In the genomic region with DNA sequence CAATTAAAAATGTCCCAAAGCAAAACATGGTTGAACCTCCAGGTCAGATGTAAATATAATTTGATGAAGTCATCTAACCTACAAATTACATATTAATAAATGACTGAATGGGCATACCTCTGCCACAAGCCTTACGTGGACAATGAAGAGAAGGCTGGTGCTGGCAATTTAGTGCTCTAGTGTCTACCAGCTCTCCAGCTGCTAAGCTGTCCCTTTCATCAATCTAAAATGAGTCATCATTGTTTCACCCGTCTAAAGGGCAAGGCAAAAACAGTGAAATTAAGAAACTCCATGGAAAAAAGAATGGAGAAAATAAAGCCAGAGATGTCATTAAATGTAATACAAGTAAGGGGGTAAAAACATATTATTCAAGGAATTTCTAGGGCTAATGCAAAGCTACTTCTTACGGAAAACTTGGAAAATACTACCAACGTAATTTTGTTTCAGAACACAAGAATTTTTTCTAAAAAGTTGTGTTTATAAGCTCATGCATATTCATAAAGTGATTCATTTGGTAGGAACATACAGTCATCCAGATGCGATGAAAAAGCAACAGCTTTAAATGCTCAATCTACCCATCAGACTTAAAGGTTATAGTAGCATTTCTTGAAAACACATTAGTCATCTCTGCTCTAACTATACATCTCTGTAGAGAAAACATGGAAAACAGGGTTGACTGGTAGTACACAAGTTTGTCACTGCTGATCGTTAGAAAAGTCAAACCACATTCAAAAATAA, we compare ENCODE assay signal across 8 cellular contexts.
DNase-seq lines count a peak whose midpoint lies in the region; ATAC-seq and TF ChIP-seq lines count a peak whose summit lies in the region.

No MANE protein-coding gene starts in this region.

- H3K4me3 Mint-ChIP-seq in stimulated activated effector memory CD8-positive, alpha-beta T cell treated with anti-CD3 and anti-CD28 coated beads, Interleukin-12 subunit alpha, Interleukin-12 subunit beta, amount 100 ng/mL, for 72 hours: peak overlapping the region; percentile 54
- no peak overlapping the region for H3K4me3 Mint-ChIP-seq in WTC11

- TF ChIP-seq CTCF in RWPE2 (IDR thresholded peaks at IDR 0.05; ENCODE audit: poor library complexity, severe bottlenecking) (no peak), WTC11 (IDR thresholded peaks at IDR 0.05) (no peak), uterus (IDR thresholded peaks at IDR 0.05) (no peak)

- no peak overlapping the region for H3K27ac ChIP-seq in RWPE2 (ENCODE audit: poor library complexity, severe bottlenecking)
- H3K27ac ChIP-seq in uterus: no peak overlapping the region

- no peak for TF ChIP-seq POLR2A in uterus (IDR thresholded peaks at IDR 0.05)

- intact Hi-C loops in uterus (cut with DNase I; ENCODE audit: low total_unique reads): no loop called here

- H3K27me3 ChIP-seq in RWPE2 (ENCODE audit: insufficient read depth, poor library complexity, severe bottlenecking) (no peaks in the 10 kb centered on the region), uterus (no peaks in the 10 kb centered on the region)

- ATAC-seq in activated CD4-positive, CD25-positive, alpha-beta regulatory T cell treated with anti-CD3 and anti-CD28 coated beads, Interleukin-2, amount 50 U/mL, for 24 hours: peak; percentile 85 to 86
- peak; percentile 88 for ATAC-seq in RWPE2 (ENCODE audit: low read depth)
- ATAC-seq in esophagus mucosa: peak; percentile 92
- peak; percentile 91 for ATAC-seq in stimulated activated effector memory CD8-positive, alpha-beta T cell treated with anti-CD3 and anti-CD28 coated beads, Interleukin-12 subunit alpha, Interleukin-12 subunit beta, amount 100 ng/mL, for 72 hours
- no peak for ATAC-seq in HG03097 (IDR thresholded peaks at IDR 0.05; ENCODE audit: low FRiP score, unreplicated experiment)
- ATAC-seq in WTC11: no peak

- peak overlapping the region; percentile 93 for H3K27ac Mint-ChIP-seq in stimulated activated effector memory CD8-positive, alpha-beta T cell treated with anti-CD3 and anti-CD28 coated beads, Interleukin-12 subunit alpha, Interleukin-12 subunit beta, amount 100 ng/mL, for 72 hours
- H3K27ac Mint-ChIP-seq in WTC11: no peak overlapping the region

- H3K9me3 Mint-ChIP-seq in stimulated activated effector memory CD8-positive, alpha-beta T cell treated with anti-CD3 and anti-CD28 coated beads, Interleukin-12 subunit alpha, Interleukin-12 subunit beta, amount 100 ng/mL, for 72 hours: no peaks in the 10 kb centered on the region
- H3K9me3 Mint-ChIP-seq in WTC11: no peaks in the 10 kb centered on the region

- peaks cover 4% of the 10 kb centered on the region for H3K36me3 Mint-ChIP-seq in stimulated activated effector memory CD8-positive, alpha-beta T cell treated with anti-CD3 and anti-CD28 coated beads, Interleukin-12 subunit alpha, Interleukin-12 subunit beta, amount 100 ng/mL, for 72 hours
- H3K36me3 Mint-ChIP-seq in WTC11: no peaks in the 10 kb centered on the region

- H3K27me3 Mint-ChIP-seq in WTC11 (ENCODE audit: low read depth): no peaks in the 10 kb centered on the region

- POLR2A ChIA-PET in WTC11 (lab: Charles Lee): no interaction called here

- H3K9me3 ChIP-seq in RWPE2 (ENCODE audit: severe bottlenecking) (no peaks in the 10 kb centered on the region), uterus (no peaks in the 10 kb centered on the region)

- H3K4me1 Mint-ChIP-seq in stimulated activated effector memory CD8-positive, alpha-beta T cell treated with anti-CD3 and anti-CD28 coated beads, Interleukin-12 subunit alpha, Interleukin-12 subunit beta, amount 100 ng/mL, for 72 hours: peaks cover 61% of the 10 kb centered on the region
- no peaks in the 10 kb centered on the region for H3K4me1 Mint-ChIP-seq in WTC11

- CTCF ChIA-PET in WTC11 (lab: Charles Lee): no interaction called here

- H3K4me3 ChIP-seq in RWPE2 (ENCODE audit: severe bottlenecking): no peak overlapping the region
- H3K4me3 ChIP-seq in uterus: no peak overlapping the region

- H3K36me3 ChIP-seq in RWPE2 (ENCODE audit: low read depth): no peaks in the 10 kb centered on the region
- H3K36me3 ChIP-seq in uterus: no peaks in the 10 kb centered on the region

- no peak for DNase-seq in activated CD4-positive, CD25-positive, alpha-beta regulatory T cell treated with anti-CD3 and anti-CD28 coated beads, Interleukin-2, amount 50 U/mL, for 72 hours
- DNase-seq in RWPE2 (ENCODE audit: low spot score): no peak
- no peak for DNase-seq in stimulated activated effector memory CD8-positive, alpha-beta T cell treated with anti-CD3 and anti-CD28 coated beads, Interleukin-12 subunit alpha, Interleukin-12 subunit beta, amount 100 ng/mL, for 72 hours (ENCODE audit: low spot score in 2 of 2)
- DNase-seq in WTC11 (ENCODE audit: low spot score): no peak
- no peak for DNase-seq in uterus

- peaks cover 10% of the 10 kb centered on the region for H3K4me1 ChIP-seq in RWPE2 (ENCODE audit: insufficient read depth, poor library complexity, severe bottlenecking)
- no peaks in the 10 kb centered on the region for H3K4me1 ChIP-seq in uterus

TF ChIP-seq in WTC11, 78 proteins besides CTCF, POLR2A, EP300 and RAD21 (continues in another document):
- TF ChIP-seq, protein P1, sequence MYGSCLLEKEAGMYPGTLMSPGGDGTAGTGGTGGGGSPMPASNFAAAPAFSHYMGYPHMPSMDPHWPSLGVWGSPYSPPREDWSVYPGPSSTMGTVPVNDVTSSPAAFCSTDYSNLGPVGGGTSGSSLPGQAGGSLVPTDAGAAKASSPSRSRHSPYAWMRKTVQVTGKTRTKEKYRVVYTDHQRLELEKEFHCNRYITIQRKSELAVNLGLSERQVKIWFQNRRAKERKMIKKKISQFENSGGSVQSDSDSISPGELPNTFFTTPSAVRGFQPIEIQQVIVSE (CRISPR knock-in tag; IDR thresholded peaks at IDR 0.05; ENCODE audit: borderline replicate concordance): no peak
- TF ChIP-seq ZNF121 (CRISPR knock-in tag; IDR thresholded peaks at IDR 0.05) (no peak), IRF2 (CRISPR knock-in tag; IDR thresholded peaks at IDR 0.05; ENCODE audit: borderline replicate concordance, low read depth) (no peak), JAZF1 (CRISPR knock-in tag; IDR thresholded peaks at IDR 0.05) (no peak)
- TF ChIP-seq, protein P2, sequence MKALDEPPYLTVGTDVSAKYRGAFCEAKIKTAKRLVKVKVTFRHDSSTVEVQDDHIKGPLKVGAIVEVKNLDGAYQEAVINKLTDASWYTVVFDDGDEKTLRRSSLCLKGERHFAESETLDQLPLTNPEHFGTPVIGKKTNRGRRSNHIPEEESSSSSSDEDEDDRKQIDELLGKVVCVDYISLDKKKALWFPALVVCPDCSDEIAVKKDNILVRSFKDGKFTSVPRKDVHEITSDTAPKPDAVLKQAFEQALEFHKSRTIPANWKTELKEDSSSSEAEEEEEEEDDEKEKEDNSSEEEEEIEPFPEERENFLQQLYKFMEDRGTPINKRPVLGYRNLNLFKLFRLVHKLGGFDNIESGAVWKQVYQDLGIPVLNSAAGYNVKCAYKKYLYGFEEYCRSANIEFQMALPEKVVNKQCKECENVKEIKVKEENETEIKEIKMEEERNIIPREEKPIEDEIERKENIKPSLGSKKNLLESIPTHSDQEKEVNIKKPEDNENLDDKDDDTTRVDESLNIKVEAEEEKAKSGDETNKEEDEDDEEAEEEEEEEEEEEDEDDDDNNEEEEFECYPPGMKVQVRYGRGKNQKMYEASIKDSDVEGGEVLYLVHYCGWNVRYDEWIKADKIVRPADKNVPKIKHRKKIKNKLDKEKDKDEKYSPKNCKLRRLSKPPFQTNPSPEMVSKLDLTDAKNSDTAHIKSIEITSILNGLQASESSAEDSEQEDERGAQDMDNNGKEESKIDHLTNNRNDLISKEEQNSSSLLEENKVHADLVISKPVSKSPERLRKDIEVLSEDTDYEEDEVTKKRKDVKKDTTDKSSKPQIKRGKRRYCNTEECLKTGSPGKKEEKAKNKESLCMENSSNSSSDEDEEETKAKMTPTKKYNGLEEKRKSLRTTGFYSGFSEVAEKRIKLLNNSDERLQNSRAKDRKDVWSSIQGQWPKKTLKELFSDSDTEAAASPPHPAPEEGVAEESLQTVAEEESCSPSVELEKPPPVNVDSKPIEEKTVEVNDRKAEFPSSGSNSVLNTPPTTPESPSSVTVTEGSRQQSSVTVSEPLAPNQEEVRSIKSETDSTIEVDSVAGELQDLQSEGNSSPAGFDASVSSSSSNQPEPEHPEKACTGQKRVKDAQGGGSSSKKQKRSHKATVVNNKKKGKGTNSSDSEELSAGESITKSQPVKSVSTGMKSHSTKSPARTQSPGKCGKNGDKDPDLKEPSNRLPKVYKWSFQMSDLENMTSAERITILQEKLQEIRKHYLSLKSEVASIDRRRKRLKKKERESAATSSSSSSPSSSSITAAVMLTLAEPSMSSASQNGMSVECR (CRISPR knock-in tag; IDR thresholded peaks at IDR 0.05; ENCODE audit: borderline replicate concordance): no peak
- TF ChIP-seq, protein P3, sequence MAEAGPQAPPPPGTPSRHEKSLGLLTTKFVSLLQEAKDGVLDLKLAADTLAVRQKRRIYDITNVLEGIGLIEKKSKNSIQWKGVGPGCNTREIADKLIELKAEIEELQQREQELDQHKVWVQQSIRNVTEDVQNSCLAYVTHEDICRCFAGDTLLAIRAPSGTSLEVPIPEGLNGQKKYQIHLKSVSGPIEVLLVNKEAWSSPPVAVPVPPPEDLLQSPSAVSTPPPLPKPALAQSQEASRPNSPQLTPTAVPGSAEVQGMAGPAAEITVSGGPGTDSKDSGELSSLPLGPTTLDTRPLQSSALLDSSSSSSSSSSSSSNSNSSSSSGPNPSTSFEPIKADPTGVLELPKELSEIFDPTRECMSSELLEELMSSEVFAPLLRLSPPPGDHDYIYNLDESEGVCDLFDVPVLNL (CRISPR knock-in tag; IDR thresholded peaks at IDR 0.05; ENCODE audit: borderline replicate concordance, low read depth): no peak
- TF ChIP-seq, protein P4, sequence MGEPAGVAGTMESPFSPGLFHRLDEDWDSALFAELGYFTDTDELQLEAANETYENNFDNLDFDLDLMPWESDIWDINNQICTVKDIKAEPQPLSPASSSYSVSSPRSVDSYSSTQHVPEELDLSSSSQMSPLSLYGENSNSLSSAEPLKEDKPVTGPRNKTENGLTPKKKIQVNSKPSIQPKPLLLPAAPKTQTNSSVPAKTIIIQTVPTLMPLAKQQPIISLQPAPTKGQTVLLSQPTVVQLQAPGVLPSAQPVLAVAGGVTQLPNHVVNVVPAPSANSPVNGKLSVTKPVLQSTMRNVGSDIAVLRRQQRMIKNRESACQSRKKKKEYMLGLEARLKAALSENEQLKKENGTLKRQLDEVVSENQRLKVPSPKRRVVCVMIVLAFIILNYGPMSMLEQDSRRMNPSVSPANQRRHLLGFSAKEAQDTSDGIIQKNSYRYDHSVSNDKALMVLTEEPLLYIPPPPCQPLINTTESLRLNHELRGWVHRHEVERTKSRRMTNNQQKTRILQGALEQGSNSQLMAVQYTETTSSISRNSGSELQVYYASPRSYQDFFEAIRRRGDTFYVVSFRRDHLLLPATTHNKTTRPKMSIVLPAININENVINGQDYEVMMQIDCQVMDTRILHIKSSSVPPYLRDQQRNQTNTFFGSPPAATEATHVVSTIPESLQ (CRISPR knock-in tag; IDR thresholded peaks at IDR 0.05): no peak

Comparison
In these comparisons a context has a peak if more than half of its experiments do, and no peak if none do; other contexts are left out.
1. ATAC-seq: peak in activated CD4-positive, CD25-positive, alpha-beta regulatory T cell treated with anti-CD3 and anti-CD28 coated beads, Interleukin-2, amount 50 U/mL, for 24 hours (2 of 2), RWPE2 (single experiment), esophagus mucosa (single experiment) and stimulated activated effector memory CD8-positive, alpha-beta T cell treated with anti-CD3 and anti-CD28 coated beads, Interleukin-12 subunit alpha, Interleukin-12 subunit beta, amount 100 ng/mL, for 72 hours (single experiment); none in HG03097 (single experiment) and WTC11 (single experiment).